Comparison of ENCODE assay signal across 1 cellular context in genomic region chr20:408843-409696, GRCh38.
TF ChIP-seq lines count a peak whose summit lies in the region.

No MANE protein-coding gene starts in this region.

TF ChIP-seq in HepG2, 621 proteins besides CTCF, POLR2A, EP300 and RAD21 (continued from another document):
- no peak for TF ChIP-seq PLSCR1 (CRISPR knock-in tag; IDR thresholded peaks at IDR 0.05; ENCODE audit: borderline replicate concordance)
- TF ChIP-seq ARNT2 (CRISPR knock-in tag; IDR thresholded peaks at IDR 0.05; ENCODE audit: low read depth): no peak; the same call in 1 of the 2 replicates
- no peak for TF ChIP-seq MAZ (IDR thresholded peaks at IDR 0.05; ENCODE audit: borderline replicate concordance, low read depth, low read length)
- no peak for TF ChIP-seq MAZ (CRISPR knock-in tag; IDR thresholded peaks at IDR 0.05; ENCODE audit: low read depth)
- TF ChIP-seq IRF9 (CRISPR knock-in tag; IDR thresholded peaks at IDR 0.05; ENCODE audit: borderline replicate concordance): 0 out of 2 replicates have a peak, but pooled peaks have one; percentile 71
- TF ChIP-seq HINFP (CRISPR knock-in tag; IDR thresholded peaks at IDR 0.05; ENCODE audit: low read depth): 0 out of 2 replicates have a peak, but pooled peaks have one; percentile 76
- no peak for TF ChIP-seq ZNF331 (CRISPR knock-in tag; IDR thresholded peaks at IDR 0.05)
- TF ChIP-seq ZNF441 (CRISPR knock-in tag; IDR thresholded peaks at IDR 0.05; ENCODE audit: borderline replicate concordance): 0 out of 2 replicates have a peak, but pooled peaks have one; percentile 28
- no peak for TF ChIP-seq ZNF225 (CRISPR knock-in tag; IDR thresholded peaks at IDR 0.05)
- no peak for TF ChIP-seq ZNF282 (IDR thresholded peaks at IDR 0.05; ENCODE audit: partially characterized antibody)
- no peak for TF ChIP-seq KMT2A (CRISPR knock-in tag; IDR thresholded peaks at IDR 0.05)
- TF ChIP-seq ZNF563 (CRISPR knock-in tag; IDR thresholded peaks at IDR 0.05): peak; percentile 58
- TF ChIP-seq MTA1 (CRISPR knock-in tag; IDR thresholded peaks at IDR 0.05; ENCODE audit: borderline replicate concordance): 0 out of 2 replicates have a peak, but pooled peaks have one; percentile 58
- no peak for TF ChIP-seq HNRNPLL (IDR thresholded peaks at IDR 0.05; ENCODE audit: low read depth, low read length, poor library complexity, severe bottlenecking)
- no peak for TF ChIP-seq ATF7 (IDR thresholded peaks at IDR 0.05)
- no peak; the same call in 1 of the 2 replicates for TF ChIP-seq ATF7 (CRISPR knock-in tag; IDR thresholded peaks at IDR 0.05)
- TF ChIP-seq MAX (IDR thresholded peaks at IDR 0.05): 0 out of 2 replicates have a peak, but pooled peaks have one; percentile 5
- TF ChIP-seq DPF2 (CRISPR knock-in tag; IDR thresholded peaks at IDR 0.05; ENCODE audit: borderline replicate concordance, low read depth): 0 out of 2 replicates have a peak, but pooled peaks have one; percentile 16
- TF ChIP-seq ELF3 (CRISPR knock-in tag; IDR thresholded peaks at IDR 0.05): no peak
- TF ChIP-seq DNMT3B (CRISPR knock-in tag; conservative IDR thresholded peaks at IDR 0.05): no peak; the same call in 1 of the 2 replicates
